ENCODE assay signal across 27 cellular contexts in the genomic region with DNA sequence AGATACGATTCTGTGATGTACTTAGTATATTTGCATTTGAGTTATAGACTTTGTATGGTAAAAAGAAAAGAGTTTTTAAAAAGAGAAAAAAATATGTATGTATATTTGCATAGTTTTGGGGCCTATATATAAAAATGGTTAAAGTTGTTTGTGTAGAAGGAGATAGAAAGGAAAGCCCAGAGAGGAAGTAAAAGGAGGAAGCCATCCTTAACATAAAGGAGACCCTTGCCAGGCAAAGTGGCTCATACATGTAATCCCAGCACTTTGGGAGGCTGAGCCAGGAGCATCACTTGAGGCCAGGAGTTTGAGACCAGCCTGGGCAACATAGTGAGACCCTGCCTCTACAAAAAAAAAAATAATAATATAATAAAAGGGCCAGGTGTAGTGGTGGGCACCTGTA. TPM values are rescaled to one million over a fixed set of nuclear protein-coding genes. Genes with fewer than 3 reads are reported as not detected.
DNase-seq lines count a peak whose midpoint lies in the region; ATAC-seq and TF ChIP-seq lines count a peak whose summit lies in the region.
"Had no signal": no experiment of that assay in that cellular context is flagged by ENCODE, and none has a peak within 500 bp of the region (broad histone marks: within the 10 kb centered on the region; RNA-seq: fewer than 3 reads in every experiment).

No MANE protein-coding gene starts in this region.

- no peaks in the 10 kb centered on the region for H3K9me2 ChIP-seq in OCI-LY7 (ENCODE audit: insufficient read depth, low read length)

- no peak for TF ChIP-seq CTCF in HEK293 (tag by site-specific recombination; IDR thresholded peaks at IDR 0.05)
- TF ChIP-seq CTCF in OCI-LY7 (conservative IDR thresholded peaks at IDR 0.05; ENCODE audit: low read length) = no peak

- H3K27ac Mint-ChIP-seq in naive B cell = peak overlapping the region in 5 of 6 donors; percentile 86 to 95 (median 87)
- H3K27ac Mint-ChIP-seq: activated naive CD4-positive, alpha-beta T cell treated with anti-CD3 and anti-CD28 coated beads, Interleukin-2, amount 50 U/mL, for 24 hours; T-cell had no signal

- peak overlapping the region; percentile 22 for H3K4me2 ChIP-seq in OCI-LY7 (ENCODE audit: low read length)

- H3K27me3 Mint-ChIP-seq in naive B cell = no peaks in the 10 kb centered on the region
- H3K27me3 Mint-ChIP-seq: activated naive CD4-positive, alpha-beta T cell treated with anti-CD3 and anti-CD28 coated beads, Interleukin-2, amount 50 U/mL, for 24 hours; brain; T-cell had no signal

- no peaks in the 10 kb centered on the region for H3K36me3 Mint-ChIP-seq in naive B cell

- H3K4me3 Mint-ChIP-seq in naive B cell = peak overlapping the region; percentile 4 to 83 (median 72)
- H3K4me3 Mint-ChIP-seq: activated naive CD4-positive, alpha-beta T cell treated with anti-CD3 and anti-CD28 coated beads, Interleukin-2, amount 50 U/mL, for 24 hours; brain; T-cell had no signal

- H3K9me3 Mint-ChIP-seq in naive B cell = no peaks in the 10 kb centered on the region
- H3K9me3 Mint-ChIP-seq: activated naive CD4-positive, alpha-beta T cell treated with anti-CD3 and anti-CD28 coated beads, Interleukin-2, amount 50 U/mL, for 24 hours; brain; T-cell had no signal

- ATAC-seq in naive B cell (ENCODE audit: low read depth in 2 of 2) (peak; percentile 47 to 49), HG02623 (IDR thresholded peaks at IDR 0.05; ENCODE audit: unreplicated experiment) (no peak), HG03095 (IDR thresholded peaks at IDR 0.05; ENCODE audit: unreplicated experiment) (no peak)
- ATAC-seq: activated CD4-positive, CD25-positive, alpha-beta regulatory T cell treated with anti-CD3 and anti-CD28 coated beads, Interleukin-2, amount 50 U/mL, for 24 hours; esophagus mucosa; left lobe of liver; pancreas; PC-3; Right ventricle myocardium inferior; T-cell had no signal

- no peaks in the 10 kb centered on the region for H3K36me3 ChIP-seq in HEK293 (ENCODE audit: control insufficient read depth in 2 of 2, insufficient read depth in 1 of 2, low read length in 2 of 2)
- H3K36me3 ChIP-seq in OCI-LY7 (ENCODE audit: insufficient read depth, low read length) = no peaks in the 10 kb centered on the region
- H3K36me3 ChIP-seq: BE2C, pancreas, thyroid gland had no signal

- H3K9me3 ChIP-seq in HEK293 (ENCODE audit: control insufficient read depth, insufficient read depth, low read depth, low read length) = no peaks in the 10 kb centered on the region
- H3K9me3 ChIP-seq in OCI-LY7 (ENCODE audit: low read length) = no peaks in the 10 kb centered on the region
- H3K9me3 ChIP-seq: BE2C, pancreas, thyroid gland had no signal

- H2AFZ ChIP-seq in OCI-LY7 (ENCODE audit: low read length) = no peak overlapping the region

- intact Hi-C loops in OCI-LY7 (cut with micrococcal nuclease; ENCODE audit: unreplicated experiment) = no loop called here

- DNase-seq in CD1c-positive myeloid dendritic cell (ENCODE audit: extremely low spot score) (peak; percentile 15), OCI-LY7 (ENCODE audit: low spot score) (peak; percentile 12), naive B cell (no peak)
- no peak for DNase-seq in activated naive CD4-positive, alpha-beta T cell treated with anti-CD3 and anti-CD28 coated beads, Interleukin-2, amount 50 U/mL, for 16 hours
- DNase-seq: ACHN; activated CD4-positive, alpha-beta T cell treated with anti-CD3 and anti-CD28 coated beads, Interleukin-2, amount 50 U/mL, for 48 hours; activated CD8-positive, alpha-beta memory T cell treated with anti-CD3 and anti-CD28 coated beads, Interleukin-2, amount 50 U/mL, for 4 hours; amniotic stem cell; BE2C; dermis blood vessel endothelial cell; DMS153; NCI-H1105 treated with DMSO at 0.1 percent for 48 hours; NCI-H2029; NCI-H510A treated with DMSO at 0.1 percent for 48 hours; pancreas; PC-3; T-cell; thyroid gland had no signal

- no peaks in the 10 kb centered on the region for H3K4me1 ChIP-seq in HEK293 (ENCODE audit: control insufficient read depth, insufficient read depth, low read length)
- peaks cover 37% of the 10 kb centered on the region for H3K4me1 ChIP-seq in OCI-LY7 (ENCODE audit: insufficient read depth, low read length, poor library complexity, severe bottlenecking)

- no peaks in the 10 kb centered on the region for H4K20me1 ChIP-seq in OCI-LY7 (ENCODE audit: insufficient read depth, low read length)

- H3K27ac ChIP-seq in HEK293 (ENCODE audit: extremely low read depth, low read depth, low read length) = no peak overlapping the region
- H3K27ac ChIP-seq in OCI-LY7 (ENCODE audit: low read depth, low read length, poor library complexity, severe bottlenecking) = no peak overlapping the region
- H3K27ac ChIP-seq: pancreas, thyroid gland had no signal

- no TSS peak for BruUV-seq in OCI-LY7 (replicated peaks; lab: Mats Ljungman, UMichigan)

- H3K4me3 ChIP-seq in HEK293 (ENCODE audit: low read depth, low read length) (no peak overlapping the region), OCI-LY7 (ENCODE audit: low read depth, low read length, poor library complexity, severe bottlenecking) (no peak overlapping the region)
- H3K4me3 ChIP-seq: pancreas, thyroid gland had no signal

- POLR2A ChIA-PET in HEK293 (lab: Yijun Ruan, JAX) (no interaction called here), OCI-LY7 (lab: Charles Lee) (interaction anchor here (1.2 kb wide), 1 partner anchor 10 kb away, joined by 3 read pairs; no protein-coding TSS in a partner anchor)

- CTCF ChIA-PET in HEK293 (lab: Yijun Ruan, JAX) (interaction anchor here (0.6 kb wide), 1 partner anchor 231 kb away, joined by 3 read pairs; a partner anchor contains a TSS), OCI-LY7 (lab: Charles Lee; ENCODE audit: unreplicated experiment) (interaction anchor here (0.6 kb wide), 1 partner anchor 13 kb away, joined by 3 read pairs; a partner anchor contains a TSS)

- peaks cover 33 to 80% (median 59%) of the 10 kb centered on the region in 3 donors for H3K4me1 Mint-ChIP-seq in naive B cell

- peaks cover 42% of the 10 kb centered on the region; the same call in 1 of the 2 replicates for H3K79me2 ChIP-seq in OCI-LY7 (ENCODE audit: insufficient read depth, low read depth, low read length)

TF ChIP-seq in HEK293, 187 proteins besides CTCF, POLR2A, EP300 and RAD21:
- TF ChIP-seq ZNF121 (tag by site-specific recombination; IDR thresholded peaks at IDR 0.05) (0 out of 2 replicates have a peak, but pooled peaks have one; percentile 49), ZNF37A (tag by site-specific recombination; IDR thresholded peaks at IDR 0.05) (no peak)

RNA-seq across cellular contexts. Expression of a gene that starts 8.4 kb away (rescaled TPM):
- 19.9 and 49.1 TPM in 2 replicates for total RNA-seq in OCI-LY7 (2014; rRNA removed; shearing (Covaris generic))
- total RNA-seq in OCI-LY7 (2022) = 48.3 and 54.1 TPM in 2 replicates
- 100 to 1,000 TPM; 156 to 209 (median 175) TPM for polyA plus RNA-seq in naive B cell (ENCODE audit: low read depth in 6 of 6)

RNA-seq across cellular contexts. Expression of a gene that starts 12.9 kb away (rescaled TPM):
- 30.5 and 30.8 TPM in 2 replicates for total RNA-seq in OCI-LY7 (2014; rRNA removed; shearing (Covaris generic))
- total RNA-seq in OCI-LY7 (2022) = 66.4 and 82.6 TPM in 2 replicates
- polyA plus RNA-seq in naive B cell (ENCODE audit: low read depth in 6 of 6) = 10 to 100 TPM; 24.1 to 87.1 (median 52.0) TPM

RNA-seq across cellular contexts. Expression of a gene that starts 44.8 kb away (rescaled TPM):
- total RNA-seq in OCI-LY7 (2014; rRNA removed; shearing (Covaris generic)) = 17.9 and 18.5 TPM in 2 replicates
- 21.1 and 29.0 TPM in 2 replicates for total RNA-seq in OCI-LY7 (2022)
- polyA plus RNA-seq in naive B cell (ENCODE audit: low read depth in 6 of 6) = 1 to 10 TPM in 5 of 6 donors, under 1 TPM in 1; 0.06 to 8.1 (median 7.0) TPM

RNA-seq across cellular contexts. Expression of a gene that starts 44.8 kb away (rescaled TPM):
- 44.9 and 50.4 TPM in 2 replicates for total RNA-seq in OCI-LY7 (2014; rRNA removed; shearing (Covaris generic))
- total RNA-seq in OCI-LY7 (2022) = 40.3 and 43.7 TPM in 2 replicates
- polyA plus RNA-seq in naive B cell (ENCODE audit: low read depth in 6 of 6) = 10 to 100 TPM; 13.1 to 32.8 (median 22.3) TPM

Comparison
In these comparisons a context has a peak if more than half of its experiments do, and no peak if none do; other contexts are left out.
1. DNase-seq: peak in CD1c-positive myeloid dendritic cell (single experiment) and OCI-LY7 (single experiment); none in naive B cell (single experiment) and activated naive CD4-positive, alpha-beta T cell treated with anti-CD3 and anti-CD28 coated beads, Interleukin-2, amount 50 U/mL, for 16 hours (single experiment).
2. ATAC-seq: peak in naive B cell (2 of 2); none in HG02623 (single experiment) and HG03095 (single experiment).